In the genomic region with DNA sequence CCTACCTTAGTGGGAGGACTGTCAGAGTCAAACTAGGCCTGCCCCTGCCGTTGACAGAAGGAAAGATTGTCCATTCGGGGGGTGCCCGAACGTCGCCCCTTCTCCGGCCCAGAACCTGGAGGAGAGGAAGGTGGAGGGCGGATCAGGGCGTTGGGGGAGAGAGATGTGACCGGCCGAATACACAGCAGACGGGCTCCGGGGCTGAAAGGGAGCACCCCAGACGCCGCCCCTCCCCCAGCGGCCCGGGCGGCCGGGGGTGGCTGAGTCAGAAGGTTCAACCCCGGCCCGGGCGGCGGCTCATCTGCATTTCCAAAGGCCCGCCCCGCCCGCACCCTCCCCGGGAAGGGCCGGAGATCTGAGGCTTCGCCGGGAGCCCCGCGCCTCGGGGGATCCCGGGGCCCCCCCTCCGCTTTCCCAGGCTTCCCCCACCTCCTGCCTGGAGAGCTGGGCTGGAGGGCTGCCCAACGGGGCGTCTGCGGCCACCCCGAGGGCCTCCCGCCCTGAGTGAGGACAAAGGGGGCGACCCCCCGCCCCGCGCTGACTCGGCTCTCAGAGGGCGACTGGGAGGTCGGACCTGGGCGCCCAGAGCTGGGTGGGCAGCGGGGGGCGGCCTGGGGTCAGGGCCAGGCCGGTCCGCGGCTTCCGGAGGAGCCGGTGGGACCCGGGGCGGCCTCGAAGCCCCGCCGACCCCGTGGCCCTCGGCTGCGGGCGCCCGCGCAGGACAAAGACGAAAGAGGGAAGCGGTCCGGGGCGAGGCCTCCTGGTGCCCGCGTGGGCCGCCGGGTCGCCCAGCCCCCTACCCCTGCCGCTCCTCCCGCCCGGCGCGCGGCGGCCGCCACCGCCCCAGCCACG, we compare ENCODE assay signal across 8 cellular contexts. TPM values are rescaled to one million over a fixed set of nuclear protein-coding genes. Genes with fewer than 3 reads are reported as not detected.
DNase-seq lines count a peak whose midpoint lies in the region; ATAC-seq lines count a peak whose summit lies in the region.

No MANE protein-coding gene starts in this region.

- peak overlapping the region; percentile 51 for H3K4me3 ChIP-seq in mesodermal cell (ENCODE audit: extremely low read depth, insufficient read depth, low read length, poor library complexity, severe bottlenecking)

- H3K36me3 ChIP-seq in mesodermal cell (ENCODE audit: control insufficient read depth, insufficient read depth, low read length) = peaks cover 19% of the 10 kb centered on the region

- peaks cover 35% of the 10 kb centered on the region for H3K4me1 ChIP-seq in mesodermal cell (ENCODE audit: control insufficient read depth, insufficient read depth, low read length, poor library complexity, severe bottlenecking)

- WGBS in mesodermal cell (ENCODE audit: insufficient coverage in 2 of 2), 2 experiments = 0 to 1% methylated on average over 64 to 76 of the region's 84 CpGs

- H3K9me3 ChIP-seq in mesodermal cell (ENCODE audit: control insufficient read depth, low read length) = no peaks in the 10 kb centered on the region

- peak overlapping the region; percentile 99 for H3K27ac ChIP-seq in mesodermal cell (ENCODE audit: low read depth, low read length, severe bottlenecking)

- ATAC-seq in HG02798 (IDR thresholded peaks at IDR 0.05; ENCODE audit: poor library complexity, unreplicated experiment) (peak; percentile 30), HG03457 (IDR thresholded peaks at IDR 0.05; ENCODE audit: unreplicated experiment) (no peak)

- DNase-seq in EH (ENCODE audit: low read depth) (peak; percentile 95), NCI-H82 treated with DMSO at 0.1 percent for 48 hours (lab: John Stamatoyannopoulos, UW; ENCODE audit: unreplicated experiment) (peak; percentile 51), activated T-cell treated with anti-CD3 and anti-CD28 coated beads for 1 hour (ENCODE audit: low read depth) (peak; percentile 73), epidermal melanocyte (ENCODE audit: insufficient read length, low spot score) (peak; percentile 88)
- peak; percentile 87 for DNase-seq in stimulated activated CD8-positive, alpha-beta memory T cell treated with anti-CD3 and anti-CD28 coated beads, Interleukin-4, amount 100 ng/mL, for 48 hours

RNA-seq across cellular contexts. Expression of gene SETD1B, which starts 3.7 kb away (rescaled TPM):
- 7.9 TPM for polyA plus RNA-seq in mesodermal cell (2013, experiment 1 of 2)
- polyA plus RNA-seq in mesodermal cell (2013, experiment 2 of 2) = 7.2 TPM

RNA-seq across cellular contexts. Expression of gene RHOF, which starts 6.6 kb away (rescaled TPM):
- polyA plus RNA-seq in mesodermal cell (2013, experiment 1 of 2) = 21.6 TPM
- 20.1 TPM for polyA plus RNA-seq in mesodermal cell (2013, experiment 2 of 2)

RNA-seq across cellular contexts. Expression of gene HPD, which starts 58.6 kb away (rescaled TPM):
- polyA plus RNA-seq in mesodermal cell (2013, experiment 1 of 2) = 1.0 TPM
- 0.30 TPM for polyA plus RNA-seq in mesodermal cell (2013, experiment 2 of 2)
